ENCODE assay signal across 14 cellular contexts in genomic region chr11:95522871-95523270, GRCh38.
"Had no signal": no experiment of that assay in that cellular context is flagged by ENCODE, and none has a peak within 500 bp of the region (broad histone marks: within the 10 kb centered on the region; RNA-seq: fewer than 3 reads in every experiment).

No MANE protein-coding gene starts in this region.

- H3K4me1 ChIP-seq: heart left ventricle, left ventricle myocardium inferior, upper lobe of left lung had no signal

- DNase-seq: activated CD4-positive, alpha-beta memory T cell treated with anti-CD3 and anti-CD28 coated beads for 36 hours; activated CD8-positive, alpha-beta memory T cell treated with anti-CD3 and anti-CD28 coated beads, Interleukin-2, amount 50 U/mL, for 4 hours; activated naive CD8-positive, alpha-beta T cell treated with anti-CD3 and anti-CD28 coated beads, Interleukin-2, amount 10 ng/mL, durations not matched to agents 7 days and 5 days; activated T-cell treated with anti-CD3 and anti-CD28 coated beads, Interleukin-2, amount 50 U/mL, for 72 hours; anterior cingulate cortex; foreskin melanocyte; heart left ventricle; left ventricle myocardium inferior; mesendoderm; stimulated activated CD4-positive, alpha-beta T cell treated with anti-CD3 and anti-CD28 coated beads, Interleukin-4, amount 100 ng/mL, for 1 hour; stimulated activated CD8-positive, alpha-beta memory T cell treated with anti-CD3 and anti-CD28 coated beads, Interleukin-4, amount 100 ng/mL, for 48 hours; T-cell; T1000; upper lobe of left lung had no signal

- ATAC-seq: activated T-cell treated with anti-CD3 and anti-CD28 coated beads, Interleukin-2, amount 50 U/mL, for 72 hours; heart left ventricle; T-cell had no signal

- H3K9me3 ChIP-seq: heart left ventricle, left ventricle myocardium inferior, upper lobe of left lung had no signal

- H3K36me3 ChIP-seq: heart left ventricle, left ventricle myocardium inferior, upper lobe of left lung had no signal

- H3K27ac ChIP-seq: heart left ventricle, upper lobe of left lung had no signal

- H3K4me3 ChIP-seq: heart left ventricle, left ventricle myocardium inferior, upper lobe of left lung had no signal

- H3K27me3 ChIP-seq: heart left ventricle, upper lobe of left lung had no signal
